ENCODE assay signal across 11 cellular contexts in the genomic region with DNA sequence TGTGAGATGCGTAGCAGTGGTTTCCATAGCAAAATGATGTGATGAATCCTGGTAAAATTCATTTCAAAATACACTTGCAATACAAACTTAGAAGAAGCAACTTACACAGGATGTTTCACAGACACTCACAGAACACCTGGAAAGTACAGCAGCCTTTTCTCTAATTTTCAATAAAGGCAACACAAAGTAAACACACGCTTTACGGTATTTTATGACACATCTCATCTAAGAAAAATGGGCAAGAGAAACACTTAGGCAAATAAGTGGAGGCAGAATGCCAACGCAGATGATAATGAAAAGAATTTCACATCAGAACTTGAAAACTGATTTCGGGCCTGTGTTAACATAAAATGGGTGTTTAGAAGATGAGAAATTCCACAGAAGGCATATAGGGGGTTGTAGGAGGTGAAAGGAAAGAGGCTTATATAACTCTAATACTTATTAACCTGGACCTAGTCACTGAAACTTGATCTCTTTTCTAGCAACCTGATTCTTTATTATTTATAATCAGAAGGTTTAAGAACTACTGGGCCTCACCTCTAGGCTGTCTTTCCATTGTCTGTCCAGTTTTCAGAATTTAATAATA. TPM values are rescaled to one million over a fixed set of nuclear protein-coding genes. Genes with fewer than 3 reads are reported as not detected.
A peak's percentile ranks its signal among the peaks of the same experiment; 100 is the strongest.
DNase-seq lines count a peak whose midpoint lies in the region; TF ChIP-seq lines count a peak whose summit lies in the region.
"Had no signal": no experiment of that assay in that cellular context is flagged by ENCODE, and none has a peak within 500 bp of the region (broad histone marks: within the 10 kb centered on the region; RNA-seq: fewer than 3 reads in every experiment).

No MANE protein-coding gene starts in this region.

- H3K9me3 Mint-ChIP-seq in nephron, result no peaks in the 10 kb centered on the region

- H3K36me3 ChIP-seq in Karpas-422 (ENCODE audit: insufficient read depth, low read length) (no peaks in the 10 kb centered on the region), left ventricle myocardium inferior (no peaks in the 10 kb centered on the region)

- no peak overlapping the region for H3K4me3 Mint-ChIP-seq in nephron
- H3K4me3 Mint-ChIP-seq: activated CD8-positive, alpha-beta memory T cell treated with anti-CD3 and anti-CD28 coated beads, Interleukin-2, amount 10 ng/mL, durations not matched to agents 7 days and 5 days had no signal

- H3K9ac ChIP-seq in Karpas-422 (ENCODE audit: low read length), result no peak overlapping the region

- no peak overlapping the region for H3K27ac ChIP-seq in Karpas-422 (ENCODE audit: low read length)
- no peak overlapping the region for H3K27ac ChIP-seq in left ventricle myocardium inferior (replicated peaks)
- H3K27ac ChIP-seq: SK-N-MC had no signal

- H3K9me2 ChIP-seq in Karpas-422 (replicated peaks; ENCODE audit: insufficient read depth, low read length), result no peaks in the 10 kb centered on the region

- no peaks in the 10 kb centered on the region for H3K36me3 Mint-ChIP-seq in nephron (ENCODE audit: low read depth)
- H3K36me3 Mint-ChIP-seq: activated CD8-positive, alpha-beta memory T cell treated with anti-CD3 and anti-CD28 coated beads, Interleukin-2, amount 10 ng/mL, durations not matched to agents 7 days and 5 days had no signal

- H3K4me1 ChIP-seq in Karpas-422 (ENCODE audit: low read length) (no peaks in the 10 kb centered on the region), left ventricle myocardium inferior (no peaks in the 10 kb centered on the region)

- in situ Hi-C loops in KBM-7 (cut with MboI; ENCODE audit: low pct_unique_long_range_greater_than_20kb, low sequenced_read_pairs), result no loop called here

- no peaks in the 10 kb centered on the region for H4K20me1 ChIP-seq in Karpas-422 (ENCODE audit: insufficient read depth, low read depth, low read length)

- peaks cover 9% of the 10 kb centered on the region for H3K4me1 Mint-ChIP-seq in nephron

- TF ChIP-seq CTCF in epithelial cell of proximal tubule (conservative IDR thresholded peaks at IDR 0.05; ENCODE audit: low read depth, low read length) (peak; percentile 28), nephron (IDR thresholded peaks at IDR 0.05; ENCODE audit: unreplicated experiment in 3 of 3) (no peak), left ventricle myocardium inferior (IDR thresholded peaks at IDR 0.05; ENCODE audit: borderline replicate concordance) (no peak)

- H3K9me3 ChIP-seq in Karpas-422 (ENCODE audit: low read length) (no peaks in the 10 kb centered on the region), left ventricle myocardium inferior (replicated peaks) (no peaks in the 10 kb centered on the region)

- intact Hi-C loops in left ventricle myocardium inferior (cut with micrococcal nuclease), result no loop called here

- H3K27me3 ChIP-seq in Karpas-422 (ENCODE audit: low read length) (no peaks in the 10 kb centered on the region), left ventricle myocardium inferior (ENCODE audit: low read depth) (no peaks in the 10 kb centered on the region)

- peak; percentile 59 for DNase-seq in HT-29 (ENCODE audit: low spot score)
- peak; percentile 12 for DNase-seq in NCI-H526 treated with DMSO at 0.1 percent for 48 hours (lab: John Stamatoyannopoulos, UW)
- peak; percentile 27 for DNase-seq in epithelial cell of proximal tubule (ENCODE audit: low read depth)
- DNase-seq in NCI-H1417 treated with DMSO at 0.1 percent for 48 hours (lab: John Stamatoyannopoulos, UW), result no peak
- DNase-seq in Karpas-422, result no peak
- DNase-seq in KBM-7, result no peak
- DNase-seq in left ventricle myocardium inferior, result no peak
- DNase-seq: activated CD8-positive, alpha-beta memory T cell treated with anti-CD3 and anti-CD28 coated beads, Interleukin-2, amount 10 ng/mL, durations not matched to agents 7 days and 5 days; IMR-90 had no signal

- H2AFZ ChIP-seq in Karpas-422 (ENCODE audit: low read length), result no peak overlapping the region

- H3K27ac Mint-ChIP-seq in nephron, result peak overlapping the region; percentile 43 to 87 (median 75)
- H3K27ac Mint-ChIP-seq: activated CD8-positive, alpha-beta memory T cell treated with anti-CD3 and anti-CD28 coated beads, Interleukin-2, amount 10 ng/mL, durations not matched to agents 7 days and 5 days had no signal

- H3K4me3 ChIP-seq in epithelial cell of proximal tubule (ENCODE audit: low read depth, low read length), result no peak overlapping the region
- H3K4me3 ChIP-seq in Karpas-422 (ENCODE audit: low read length), result no peak overlapping the region
- H3K4me3 ChIP-seq in left ventricle myocardium inferior, result no peak overlapping the region
- H3K4me3 ChIP-seq: SK-N-MC had no signal

- H3K79me2 ChIP-seq in Karpas-422 (ENCODE audit: low read length), result no peaks in the 10 kb centered on the region

- H3K27me3 Mint-ChIP-seq in nephron (ENCODE audit: low read depth), result no peaks in the 10 kb centered on the region
- H3K27me3 Mint-ChIP-seq: activated CD8-positive, alpha-beta memory T cell treated with anti-CD3 and anti-CD28 coated beads, Interleukin-2, amount 10 ng/mL, durations not matched to agents 7 days and 5 days had no signal

- H3K4me2 ChIP-seq in Karpas-422 (ENCODE audit: low read depth, low read length, poor library complexity, severe bottlenecking), result no peak overlapping the region

RNA-seq across cellular contexts. Expression of a gene that starts 25.6 kb away (rescaled TPM):
- total RNA-seq in HT-29 (2014; rRNA removed; shearing (Covaris generic)), result 6.6 and 9.6 TPM in 2 replicates
- 14.5 and 20.0 TPM in 2 replicates for total RNA-seq in epithelial cell of proximal tubule
- total RNA-seq in Karpas-422 (2014; rRNA removed; shearing (Covaris generic); ENCODE audit: low replicate concordance), result 0.07 and 0.19 TPM in 2 replicates
- 8.4 TPM for total RNA-seq in left ventricle myocardium inferior

Comparison
In these comparisons a context has a peak if more than half of its experiments do, and no peak if none do; other contexts are left out.
1. DNase-seq: peak in HT-29 (single experiment), NCI-H526 treated with DMSO at 0.1 percent for 48 hours (single experiment) and epithelial cell of proximal tubule (single experiment); none in NCI-H1417 treated with DMSO at 0.1 percent for 48 hours (single experiment), Karpas-422 (single experiment), KBM-7 (single experiment) and left ventricle myocardium inferior (single experiment).